8 cellular contexts compared by ENCODE assay signal in genomic region chr7:75905785-75906604, GRCh38. TPM values are rescaled to one million over a fixed set of nuclear protein-coding genes. Genes with fewer than 3 reads are reported as not detected.
DNase-seq lines count a peak whose midpoint lies in the region; TF ChIP-seq lines count a peak whose summit lies in the region.

No MANE protein-coding gene starts in this region.

- H3K4me3 ChIP-seq in iPS DF 6.9 (ENCODE audit: low read length) (no peak overlapping the region), skeletal muscle tissue (ENCODE audit: low read length in 3 of 3) (peak overlapping the region in 1 of 3 donors; percentile 38)

- H3K36me3 ChIP-seq in iPS DF 6.9 (ENCODE audit: control insufficient read depth, insufficient read depth, low read length), result no peaks in the 10 kb centered on the region
- H3K36me3 ChIP-seq in skeletal muscle tissue (ENCODE audit: control insufficient read depth in 3 of 3, insufficient read depth in 3 of 3, low read length in 3 of 3), result no peaks in the 10 kb centered on the region

- no peak for TF ChIP-seq CTCF in GM10266 (IDR thresholded peaks at IDR 0.05; ENCODE audit: control insufficient read depth, insufficient read depth, low read depth, missing control alignments)

- H3K9me3 ChIP-seq in iPS DF 6.9 (ENCODE audit: control insufficient read depth, insufficient read depth, low read length) (no peaks in the 10 kb centered on the region), skeletal muscle tissue (ENCODE audit: control insufficient read depth in 3 of 3, low read length in 3 of 3) (no peaks in the 10 kb centered on the region)

- H3K27me3 ChIP-seq in iPS DF 6.9 (ENCODE audit: control insufficient read depth, insufficient read depth, low read length), result no peaks in the 10 kb centered on the region
- no peaks in the 10 kb centered on the region for H3K27me3 ChIP-seq in skeletal muscle tissue (ENCODE audit: control insufficient read depth in 3 of 3, insufficient read depth in 3 of 3, low read length in 3 of 3)

- DNase-seq in COLO668 (lab: John Stamatoyannopoulos, UW; ENCODE audit: unreplicated experiment) (peak; percentile 74), NCI-H1436 treated with DMSO at 0.1 percent for 48 hours (lab: John Stamatoyannopoulos, UW) (peak; percentile 28), astrocyte of the hippocampus (ENCODE audit: low read depth, low spot score) (peak; percentile 55), iPS DF 6.9 (ENCODE audit: low read depth, low spot score) (peak; percentile 33), GM10266 (ENCODE audit: extremely low spot score) (no peak), 8988T (no peak)
- DNase-seq in stimulated activated CD4-positive, alpha-beta T cell treated with anti-CD3 and anti-CD28 coated beads, Interleukin-2, amount 100 ng/mL, for 24 hours, result no peak

- H3K27ac ChIP-seq in iPS DF 6.9 (ENCODE audit: low read length), result no peak overlapping the region
- H3K27ac ChIP-seq in skeletal muscle tissue (ENCODE audit: low read depth, low read length), result peak overlapping the region; percentile 64

- H3K4me1 ChIP-seq in iPS DF 6.9 (ENCODE audit: control insufficient read depth, insufficient read depth, low read length) (peaks cover 2% of the 10 kb centered on the region; the same call in 1 of the 2 replicates), skeletal muscle tissue (ENCODE audit: control insufficient read depth in 3 of 3, insufficient read depth in 3 of 3, low read length in 3 of 3) (peaks cover 2 to 8% (median 5%) of the 10 kb centered on the region in 3 donors)

- no CpG with 5 or more reads among the region's 17 CpGs for WGBS in iPS DF 6.9 (ENCODE audit: insufficient coverage, insufficient read length)

- peak overlapping the region in 1 of 3 donors; percentile 16 for H3K9ac ChIP-seq in skeletal muscle tissue (ENCODE audit: low read depth in 1 of 3, low read length in 3 of 3)

RNA-seq across cellular contexts. Expression of gene POR, which starts 9.0 kb away (rescaled TPM):
- 42.8 TPM for total RNA-seq in skeletal muscle tissue

RNA-seq across cellular contexts. Expression of gene RHBDD2, which starts 27.2 kb away (rescaled TPM):
- 7.8 TPM for total RNA-seq in skeletal muscle tissue

Comparison
In these comparisons a context has a peak if more than half of its experiments do, and no peak if none do; other contexts are left out.
1. DNase-seq: peak in COLO668 (single experiment), NCI-H1436 treated with DMSO at 0.1 percent for 48 hours (single experiment), astrocyte of the hippocampus (single experiment) and iPS DF 6.9 (single experiment); none in stimulated activated CD4-positive, alpha-beta T cell treated with anti-CD3 and anti-CD28 coated beads, Interleukin-2, amount 100 ng/mL, for 24 hours (0 of 2), GM10266 (single experiment) and 8988T (single experiment).